ENCODE assay signal across 15 cellular contexts in genomic region chr4:95268819-95269565, GRCh38.
DNase-seq lines count a peak whose midpoint lies in the region; ATAC-seq and TF ChIP-seq lines count a peak whose summit lies in the region.
"Had no signal": no experiment of that assay in that cellular context is flagged by ENCODE, and none has a peak within 500 bp of the region (broad histone marks: within the 10 kb centered on the region; RNA-seq: fewer than 3 reads in every experiment).

No MANE protein-coding gene starts in this region.

- no peak overlapping the region for H3K9ac ChIP-seq in BLaER1 treated with 17β-estradiol and CSF1 and Interleukin-3, amounts not matched to agents 10 nM and 100 nM

- H3K4me3 ChIP-seq in BLaER1 treated with 17β-estradiol and CSF1 and Interleukin-3, amounts not matched to agents 10 nM and 100 nM = no peak overlapping the region
- H3K4me3 ChIP-seq in astrocyte of the spinal cord (ENCODE audit: low read depth, low read length) = no peak overlapping the region
- H3K4me3 ChIP-seq: MG63, mucosa of descending colon had no signal

- no peaks in the 10 kb centered on the region for H3K36me3 ChIP-seq in BLaER1 treated with 17β-estradiol and CSF1 and Interleukin-3, amounts not matched to agents 10 nM and 100 nM
- H3K36me3 ChIP-seq: MG63 had no signal

- no peak overlapping the region for H3K27ac ChIP-seq in BLaER1 treated with 17β-estradiol and CSF1 and Interleukin-3, amounts not matched to agents 10 nM and 100 nM

- no peak for TF ChIP-seq CTCF in astrocyte of the spinal cord (IDR thresholded peaks at IDR 0.05; ENCODE audit: low read depth, low read length)
- TF ChIP-seq CTCF in GM13977 (IDR thresholded peaks at IDR 0.05; ENCODE audit: extremely low read depth, insufficient read depth, missing control alignments) = no peak

- no peak for ATAC-seq in HG02970 (IDR thresholded peaks at IDR 0.05; ENCODE audit: low FRiP score, unreplicated experiment)
- ATAC-seq: mucosa of descending colon had no signal

- peak; percentile 74 for DNase-seq in NCI-H1105 (lab: John Stamatoyannopoulos, UW)
- peak; percentile 17 for DNase-seq in astrocyte of the spinal cord (ENCODE audit: low read depth, low spot score)
- peak; percentile 5 for DNase-seq in kidney glomerular epithelial cell (lab: John Stamatoyannopoulos, UW)
- DNase-seq in GM13977 (ENCODE audit: low spot score) = no peak
- DNase-seq in dedifferentiated amniotic fluid mesenchymal stem cell (ENCODE audit: extremely low spot score) = no peak
- no peak for DNase-seq in EL
- DNase-seq: activated gamma-delta T cell treated with Interleukin-2 at 50 U/mL for 16 hours, DND-41, endodermal cell, MG63, mucosa of descending colon, NCI-H510A, T-helper 1 cell had no signal

- peak overlapping the region in 7 of 11 experiments; percentile 7 to 42 (median 27); a peak in 8 of 22 replicates for H3K4me2 ChIP-seq in BLaER1 treated with 17β-estradiol and CSF1 and Interleukin-3, amounts not matched to agents 10 nM and 100 nM

- H3K9me3 ChIP-seq in BLaER1 treated with 17β-estradiol and CSF1 and Interleukin-3, amounts not matched to agents 10 nM and 100 nM (replicated peaks in 1 of 11) = no peaks in the 10 kb centered on the region
- H3K9me3 ChIP-seq: MG63, mucosa of descending colon had no signal

- H3K27me3 ChIP-seq in BLaER1 treated with 17β-estradiol and CSF1 and Interleukin-3, amounts not matched to agents 10 nM and 100 nM = no peaks in the 10 kb centered on the region
- H3K27me3 ChIP-seq: MG63 had no signal

- no peaks in the 10 kb centered on the region for H4K20me1 ChIP-seq in BLaER1 treated with 17β-estradiol and CSF1 and Interleukin-3, amounts not matched to agents 10 nM and 100 nM

- peaks cover 0 to 11% (median 6%) of the 10 kb centered on the region in 10 experiments; a peak in 9 of 20 replicates for H3K4me1 ChIP-seq in BLaER1 treated with 17β-estradiol and CSF1 and Interleukin-3, amounts not matched to agents 10 nM and 100 nM

- in situ Hi-C loops in astrocyte of the spinal cord (cut with HindIII; ENCODE audit: low sequenced_read_pairs) = no loop called here
- in situ Hi-C loops in GM13977 (cut with MboI; ENCODE audit: low pct_unique_long_range_greater_than_20kb, low sequenced_read_pairs, unreplicated experiment) = no loop called here

Comparison
In these comparisons a context has a peak if more than half of its experiments do, and no peak if none do; other contexts are left out.
1. DNase-seq: peak in NCI-H1105 (single experiment), astrocyte of the spinal cord (single experiment) and kidney glomerular epithelial cell (single experiment); none in GM13977 (single experiment), dedifferentiated amniotic fluid mesenchymal stem cell (single experiment) and EL (single experiment).